Comparison of ENCODE assay signal across 13 cellular contexts in the genomic region with DNA sequence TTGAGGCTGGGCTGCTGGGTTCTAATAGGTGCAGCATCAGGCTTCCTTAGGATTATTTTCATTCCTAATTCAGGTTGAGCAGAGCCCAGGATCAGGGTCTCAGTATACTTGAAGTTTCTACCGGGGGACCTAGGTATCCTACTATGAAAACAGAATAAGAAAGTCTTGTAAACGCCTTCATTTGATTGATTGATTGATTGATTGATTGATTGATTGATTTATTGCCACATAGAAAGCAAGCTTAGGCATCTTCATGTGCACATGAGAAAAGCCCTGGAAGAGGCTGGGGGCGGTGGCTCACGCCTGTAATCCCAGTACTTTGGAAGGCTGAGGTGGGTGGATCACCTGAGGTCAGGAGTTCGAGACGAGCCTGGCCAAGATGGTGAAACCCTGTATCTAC.
A peak's percentile ranks its signal among the peaks of the same experiment; 100 is the strongest.
DNase-seq lines count a peak whose midpoint lies in the region; ATAC-seq, FAIRE-seq and TF ChIP-seq lines count a peak whose summit lies in the region.
"Had no signal": no experiment of that assay in that cellular context is flagged by ENCODE, and none has a peak within 500 bp of the region (broad histone marks: within the 10 kb centered on the region; RNA-seq: fewer than 3 reads in every experiment).

No MANE protein-coding gene starts in this region.

- H3K27ac ChIP-seq in left ventricle myocardium inferior (replicated peaks) (peak overlapping the region; percentile 81), astrocyte (ENCODE audit: low read depth, low read length) (peak overlapping the region; percentile 84), mesendoderm (ENCODE audit: low read depth, low read length) (peak overlapping the region; percentile 95), uterus (peak overlapping the region; percentile 23 to 79)
- H3K27ac ChIP-seq: SJCRH30 had no signal

- H3K9ac ChIP-seq in astrocyte (ENCODE audit: low read length) = peak overlapping the region; percentile 56
- peak overlapping the region; percentile 52 for H3K9ac ChIP-seq in mesendoderm (ENCODE audit: low read length)

- H3K79me2 ChIP-seq in astrocyte (ENCODE audit: insufficient read depth, low read length) (peaks cover 68% of the 10 kb centered on the region), mesendoderm (ENCODE audit: control insufficient read depth, insufficient read depth, low read length) (peaks cover 18% of the 10 kb centered on the region)

- no peaks in the 10 kb centered on the region for H3K27me3 ChIP-seq in left ventricle myocardium inferior (ENCODE audit: low read depth)
- no peaks in the 10 kb centered on the region for H3K27me3 ChIP-seq in astrocyte (ENCODE audit: insufficient read depth, low read length)
- no peaks in the 10 kb centered on the region for H3K27me3 ChIP-seq in mesendoderm (ENCODE audit: insufficient read depth, low read length, poor library complexity)
- H3K27me3 ChIP-seq in uterus = no peaks in the 10 kb centered on the region
- H3K27me3 ChIP-seq: SJCRH30 had no signal

- H3K9me3 Mint-ChIP-seq in astrocyte (ENCODE audit: unreplicated experiment) = no peaks in the 10 kb centered on the region

- H3K9me3 ChIP-seq in left ventricle myocardium inferior (replicated peaks) = no peaks in the 10 kb centered on the region
- no peaks in the 10 kb centered on the region for H3K9me3 ChIP-seq in astrocyte (ENCODE audit: insufficient read depth, low read depth, low read length)
- H3K9me3 ChIP-seq in uterus = no peaks in the 10 kb centered on the region
- H3K9me3 ChIP-seq: SJCRH30 had no signal

- peak overlapping the region; percentile 94 for H2BK5ac ChIP-seq in mesendoderm (ENCODE audit: low read length)

- H3K4me1 ChIP-seq in left ventricle myocardium inferior = peaks cover 95% of the 10 kb centered on the region
- H3K4me1 ChIP-seq in astrocyte (ENCODE audit: insufficient read depth, low read length) = peaks cover 81% of the 10 kb centered on the region
- H3K4me1 ChIP-seq in mesendoderm (ENCODE audit: control insufficient read depth, low read depth, low read length) = peaks cover 36% of the 10 kb centered on the region
- peaks cover 26 to 30% of the 10 kb centered on the region in 2 donors for H3K4me1 ChIP-seq in uterus

- H2AFZ ChIP-seq in astrocyte (ENCODE audit: low read depth, low read length) = no peak overlapping the region

- peak overlapping the region; percentile 71 for H3K56ac ChIP-seq in mesendoderm (ENCODE audit: low read length)

- FAIRE-seq in astrocyte (lab: Jason Lieb, UNC) = no peak
- FAIRE-seq: small intestine had no signal

- peaks cover 8% of the 10 kb centered on the region for H3K36me3 ChIP-seq in left ventricle myocardium inferior
- peaks cover 16% of the 10 kb centered on the region for H3K36me3 ChIP-seq in astrocyte (ENCODE audit: insufficient read depth, low read length)
- H3K36me3 ChIP-seq in mesendoderm (ENCODE audit: control insufficient read depth, insufficient read depth, low read length) = no peaks in the 10 kb centered on the region
- no peaks in the 10 kb centered on the region for H3K36me3 ChIP-seq in uterus

- TF ChIP-seq POLR2A in uterus (IDR thresholded peaks at IDR 0.05) = no peak

- H3K27me3 Mint-ChIP-seq in astrocyte (ENCODE audit: low read depth, unreplicated experiment) = no peaks in the 10 kb centered on the region

- ATAC-seq in Right ventricle myocardium superior (ENCODE audit: poor library complexity) (no peak), HG03135 (IDR thresholded peaks at IDR 0.05; ENCODE audit: unreplicated experiment) (no peak), HG03159 (IDR thresholded peaks at IDR 0.05; ENCODE audit: unreplicated experiment) (no peak), GM21360 (IDR thresholded peaks at IDR 0.05; ENCODE audit: unreplicated experiment) (no peak)

- peaks cover 84% of the 10 kb centered on the region for H3K4me1 Mint-ChIP-seq in astrocyte (ENCODE audit: low read depth, unreplicated experiment)

- H4K5ac ChIP-seq in mesendoderm (ENCODE audit: low read length) = no peak overlapping the region

- DNase-seq in left ventricle myocardium inferior = no peak
- DNase-seq in Right ventricle myocardium superior = no peak
- no peak for DNase-seq in astrocyte (ENCODE audit: low read depth)
- DNase-seq in mesendoderm = no peak
- DNase-seq in uterus = no peak
- DNase-seq: hippocampal formation, NCI-H1048, NCI-H524, SJCRH30 had no signal

- H3K23ac ChIP-seq in mesendoderm (ENCODE audit: low read length) = no peak overlapping the region

- H3K4me2 ChIP-seq in astrocyte (ENCODE audit: low read length) = peak overlapping the region; percentile 74
- no peak overlapping the region for H3K4me2 ChIP-seq in mesendoderm (ENCODE audit: low read length)

- H4K20me1 ChIP-seq in astrocyte (ENCODE audit: insufficient read depth, low read length) = peaks cover 4% of the 10 kb centered on the region

- intact Hi-C loops in left ventricle myocardium inferior (cut with micrococcal nuclease) (no loop called here), Right ventricle myocardium superior (cut with DNase I) (no loop called here), uterus (cut with DNase I; ENCODE audit: low total_unique reads) (no loop called here)

- TF ChIP-seq CTCF in left ventricle myocardium inferior (IDR thresholded peaks at IDR 0.05; ENCODE audit: borderline replicate concordance) (no peak), astrocyte (IDR thresholded peaks at IDR 0.05; ENCODE audit: insufficient read depth, low read depth, low read length) (no peak), uterus (IDR thresholded peaks at IDR 0.05) (no peak)

- H2BK120ac ChIP-seq in mesendoderm (ENCODE audit: low read depth, low read length) = peak overlapping the region; percentile 97

- no peak overlapping the region for H3K4me3 Mint-ChIP-seq in astrocyte (ENCODE audit: unreplicated experiment)

- peak overlapping the region; percentile 98 for H3K27ac Mint-ChIP-seq in astrocyte (ENCODE audit: unreplicated experiment)

- H2AK5ac ChIP-seq in mesendoderm (ENCODE audit: low read length) = peak overlapping the region; percentile 88

- H2BK15ac ChIP-seq in mesendoderm (replicated peaks; ENCODE audit: low read depth) = no peak overlapping the region

- peak overlapping the region; percentile 94 for H3K4ac ChIP-seq in mesendoderm (ENCODE audit: low read depth, low read length)

- H3K18ac ChIP-seq in mesendoderm (ENCODE audit: low read length) = peak overlapping the region; percentile 99

- H3K4me3 ChIP-seq in left ventricle myocardium inferior = no peak overlapping the region
- H3K4me3 ChIP-seq in astrocyte (ENCODE audit: insufficient read depth, low read depth, low read length) = no peak overlapping the region
- no peak overlapping the region for H3K4me3 ChIP-seq in mesendoderm (ENCODE audit: low read length)
- no peak overlapping the region for H3K4me3 ChIP-seq in uterus
- H3K4me3 ChIP-seq: SJCRH30 had no signal

- no peak overlapping the region for H4K8ac ChIP-seq in mesendoderm (ENCODE audit: low read depth, low read length)

- peaks cover 12% of the 10 kb centered on the region for H3K36me3 Mint-ChIP-seq in astrocyte (ENCODE audit: low read depth, unreplicated experiment)

- H3K79me1 ChIP-seq in mesendoderm (ENCODE audit: low read length) = peaks cover 6% of the 10 kb centered on the region

- no CpG with 5 or more reads among the region's 6 CpGs for WGBS in mesendoderm (ENCODE audit: extremely low coverage, insufficient coverage, low lambda C conversion rate)
